In the genomic region with DNA sequence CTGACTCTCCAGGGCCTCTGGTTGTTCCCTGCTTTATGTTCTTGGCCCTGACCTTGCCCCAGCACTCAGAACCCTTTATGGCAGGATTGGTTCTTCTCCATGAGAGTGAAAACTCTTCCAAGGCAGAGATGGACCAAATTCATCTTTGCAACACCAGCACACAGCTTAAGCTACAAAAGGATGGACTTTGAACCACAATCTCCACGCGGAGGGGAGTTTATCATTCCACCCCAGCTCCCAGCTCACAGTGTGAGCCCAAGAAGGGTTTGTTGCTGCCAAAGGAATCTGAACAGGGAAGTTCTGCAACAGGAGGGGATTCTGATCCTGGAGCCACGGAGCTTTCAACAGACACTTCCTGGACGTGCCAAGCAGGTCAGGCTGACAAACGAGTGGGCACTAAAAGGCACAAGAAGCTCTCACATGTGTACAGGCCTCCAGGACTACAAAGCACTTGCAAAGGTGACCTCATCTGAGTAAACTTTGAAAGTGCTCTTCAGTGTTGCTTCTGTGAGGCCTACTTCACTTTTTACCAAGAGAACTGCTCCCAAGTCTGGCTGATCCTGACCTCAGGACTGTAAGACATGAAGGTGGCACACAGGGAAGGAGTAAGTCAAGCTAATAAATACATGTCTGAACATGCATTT, we compare ENCODE assay signal across 1 cellular context.
A peak's percentile ranks its signal among the peaks of the same experiment; 100 is the strongest.
TF ChIP-seq lines count a peak whose summit lies in the region.

No MANE protein-coding gene starts in this region.

TF ChIP-seq in HepG2, 621 proteins besides CTCF, POLR2A, EP300 and RAD21 (continued from another document and continues in another):
- TF ChIP-seq ZNF639 (CRISPR knock-in tag; conservative IDR thresholded peaks at IDR 0.05): no peak
- TF ChIP-seq NFATC3 (CRISPR knock-in tag; IDR thresholded peaks at IDR 0.05): no peak
- peak; percentile 58; the same call in 1 of the 2 replicates for TF ChIP-seq FOSL1 (CRISPR knock-in tag; IDR thresholded peaks at IDR 0.05; ENCODE audit: borderline replicate concordance)
- TF ChIP-seq SOX6 (IDR thresholded peaks at IDR 0.05): no peak
- TF ChIP-seq SOX6 (CRISPR knock-in tag; IDR thresholded peaks at IDR 0.05): peak; percentile 92
- TF ChIP-seq AHR (CRISPR knock-in tag; IDR thresholded peaks at IDR 0.05): peak; percentile 88; the same call in 1 of the 2 replicates
- TF ChIP-seq, protein P1, sequence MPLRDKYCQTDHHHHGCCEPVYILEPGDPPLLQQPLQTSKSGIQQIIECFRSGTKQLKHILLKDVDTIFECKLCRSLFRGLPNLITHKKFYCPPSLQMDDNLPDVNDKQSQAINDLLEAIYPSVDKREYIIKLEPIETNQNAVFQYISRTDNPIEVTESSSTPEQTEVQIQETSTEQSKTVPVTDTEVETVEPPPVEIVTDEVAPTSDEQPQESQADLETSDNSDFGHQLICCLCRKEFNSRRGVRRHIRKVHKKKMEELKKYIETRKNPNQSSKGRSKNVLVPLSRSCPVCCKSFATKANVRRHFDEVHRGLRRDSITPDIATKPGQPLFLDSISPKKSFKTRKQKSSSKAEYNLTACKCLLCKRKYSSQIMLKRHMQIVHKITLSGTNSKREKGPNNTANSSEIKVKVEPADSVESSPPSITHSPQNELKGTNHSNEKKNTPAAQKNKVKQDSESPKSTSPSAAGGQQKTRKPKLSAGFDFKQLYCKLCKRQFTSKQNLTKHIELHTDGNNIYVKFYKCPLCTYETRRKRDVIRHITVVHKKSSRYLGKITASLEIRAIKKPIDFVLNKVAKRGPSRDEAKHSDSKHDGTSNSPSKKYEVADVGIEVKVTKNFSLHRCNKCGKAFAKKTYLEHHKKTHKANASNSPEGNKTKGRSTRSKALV (CRISPR knock-in tag; IDR thresholded peaks at IDR 0.05): no peak
- TF ChIP-seq PHB2 (IDR thresholded peaks at IDR 0.05; ENCODE audit: partially characterized antibody): no peak
- no peak for TF ChIP-seq TEAD3 (CRISPR knock-in tag; optimal IDR thresholded peaks at IDR 0.05; ENCODE audit: borderline replicate concordance)
- TF ChIP-seq PAXIP1 (CRISPR knock-in tag; conservative IDR thresholded peaks at IDR 0.05): peak; percentile 97
- no peak for TF ChIP-seq ZNF747 (CRISPR knock-in tag; IDR thresholded peaks at IDR 0.05; ENCODE audit: borderline replicate concordance)
- TF ChIP-seq ZNF850 (CRISPR knock-in tag; conservative IDR thresholded peaks at IDR 0.05): no peak
- peak; percentile 72 for TF ChIP-seq PHF8 (CRISPR knock-in tag; IDR thresholded peaks at IDR 0.05)
- no peak for TF ChIP-seq ZNF576 (CRISPR knock-in tag; IDR thresholded peaks at IDR 0.05)
- peak; percentile 79; the same call in 1 of the 2 replicates for TF ChIP-seq PHF21A (CRISPR knock-in tag; IDR thresholded peaks at IDR 0.05)
- TF ChIP-seq RBM22 (optimal IDR thresholded peaks at IDR 0.05; ENCODE audit: low read length): peak; percentile 87
- TF ChIP-seq, protein P2, sequence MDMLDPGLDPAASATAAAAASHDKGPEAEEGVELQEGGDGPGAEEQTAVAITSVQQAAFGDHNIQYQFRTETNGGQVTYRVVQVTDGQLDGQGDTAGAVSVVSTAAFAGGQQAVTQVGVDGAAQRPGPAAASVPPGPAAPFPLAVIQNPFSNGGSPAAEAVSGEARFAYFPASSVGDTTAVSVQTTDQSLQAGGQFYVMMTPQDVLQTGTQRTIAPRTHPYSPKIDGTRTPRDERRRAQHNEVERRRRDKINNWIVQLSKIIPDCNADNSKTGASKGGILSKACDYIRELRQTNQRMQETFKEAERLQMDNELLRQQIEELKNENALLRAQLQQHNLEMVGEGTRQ (IDR thresholded peaks at IDR 0.05; ENCODE audit: low read depth, low read length): no peak
- TF ChIP-seq, protein P2 (CRISPR knock-in tag; IDR thresholded peaks at IDR 0.05; ENCODE audit: borderline replicate concordance): no peak
- no peak for TF ChIP-seq TCF12 (IDR thresholded peaks at IDR 0.05)
- TF ChIP-seq TCF12 (CRISPR knock-in tag; IDR thresholded peaks at IDR 0.05): no peak
- no peak; the same call in 1 of the 2 replicates for TF ChIP-seq TCF7L2 (IDR thresholded peaks at IDR 0.05; ENCODE audit: low read depth, low read length)
- TF ChIP-seq, protein P3, sequence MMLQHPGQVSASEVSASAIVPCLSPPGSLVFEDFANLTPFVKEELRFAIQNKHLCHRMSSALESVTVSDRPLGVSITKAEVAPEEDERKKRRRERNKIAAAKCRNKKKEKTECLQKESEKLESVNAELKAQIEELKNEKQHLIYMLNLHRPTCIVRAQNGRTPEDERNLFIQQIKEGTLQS (CRISPR knock-in tag; IDR thresholded peaks at IDR 0.05): peak; percentile 99
- 0 out of 2 replicates have a peak, but pooled peaks have one; percentile 67 for TF ChIP-seq ZNF354B (CRISPR knock-in tag; IDR thresholded peaks at IDR 0.05)
- TF ChIP-seq PTBP1 (IDR thresholded peaks at IDR 0.05; ENCODE audit: low read depth, low read length, poor library complexity, severe bottlenecking): no peak
- TF ChIP-seq CENPX (CRISPR knock-in tag; IDR thresholded peaks at IDR 0.05): no peak
- TF ChIP-seq ZNF772 (CRISPR knock-in tag; IDR thresholded peaks at IDR 0.05): no peak
- TF ChIP-seq ZNF234 (CRISPR knock-in tag; conservative IDR thresholded peaks at IDR 0.05): no peak
- TF ChIP-seq CEBPZ (IDR thresholded peaks at IDR 0.05; ENCODE audit: low read length): no peak
- no peak; the same call in none of the 2 replicates for TF ChIP-seq RCOR2 (CRISPR knock-in tag; IDR thresholded peaks at IDR 0.05)
- no peak for TF ChIP-seq ZNF891 (CRISPR knock-in tag; IDR thresholded peaks at IDR 0.05)
- peak; percentile 34 for TF ChIP-seq STAG1 (CRISPR knock-in tag; IDR thresholded peaks at IDR 0.05)
- peak; percentile 68; the same call in 1 of the 2 replicates for TF ChIP-seq ZNF614 (CRISPR knock-in tag; IDR thresholded peaks at IDR 0.05; ENCODE audit: borderline replicate concordance)
- no peak for TF ChIP-seq NR0B2 (CRISPR knock-in tag; IDR thresholded peaks at IDR 0.05)
- no peak for TF ChIP-seq ZFP90 (CRISPR knock-in tag; IDR thresholded peaks at IDR 0.05; ENCODE audit: borderline replicate concordance)
- TF ChIP-seq NFIC (IDR thresholded peaks at IDR 0.05; ENCODE audit: low read length): no peak; the same call in 1 of the 2 replicates
- peak; percentile 92 for TF ChIP-seq ZBTB7B (CRISPR knock-in tag; IDR thresholded peaks at IDR 0.05)
- no peak for TF ChIP-seq ZNF17 (CRISPR knock-in tag; IDR thresholded peaks at IDR 0.05)
- TF ChIP-seq, protein P4, sequence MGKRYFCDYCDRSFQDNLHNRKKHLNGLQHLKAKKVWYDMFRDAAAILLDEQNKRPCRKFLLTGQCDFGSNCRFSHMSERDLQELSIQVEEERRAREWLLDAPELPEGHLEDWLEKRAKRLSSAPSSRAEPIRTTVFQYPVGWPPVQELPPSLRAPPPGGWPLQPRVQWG (CRISPR knock-in tag; IDR thresholded peaks at IDR 0.05; ENCODE audit: borderline replicate concordance, low read depth): no peak
- TF ChIP-seq, protein P5, sequence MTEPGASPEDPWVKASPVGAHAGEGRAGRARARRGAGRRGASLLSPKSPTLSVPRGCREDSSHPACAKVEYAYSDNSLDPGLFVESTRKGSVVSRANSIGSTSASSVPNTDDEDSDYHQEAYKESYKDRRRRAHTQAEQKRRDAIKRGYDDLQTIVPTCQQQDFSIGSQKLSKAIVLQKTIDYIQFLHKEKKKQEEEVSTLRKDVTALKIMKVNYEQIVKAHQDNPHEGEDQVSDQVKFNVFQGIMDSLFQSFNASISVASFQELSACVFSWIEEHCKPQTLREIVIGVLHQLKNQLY (CRISPR knock-in tag; IDR thresholded peaks at IDR 0.05): no peak
- TF ChIP-seq, protein P6, sequence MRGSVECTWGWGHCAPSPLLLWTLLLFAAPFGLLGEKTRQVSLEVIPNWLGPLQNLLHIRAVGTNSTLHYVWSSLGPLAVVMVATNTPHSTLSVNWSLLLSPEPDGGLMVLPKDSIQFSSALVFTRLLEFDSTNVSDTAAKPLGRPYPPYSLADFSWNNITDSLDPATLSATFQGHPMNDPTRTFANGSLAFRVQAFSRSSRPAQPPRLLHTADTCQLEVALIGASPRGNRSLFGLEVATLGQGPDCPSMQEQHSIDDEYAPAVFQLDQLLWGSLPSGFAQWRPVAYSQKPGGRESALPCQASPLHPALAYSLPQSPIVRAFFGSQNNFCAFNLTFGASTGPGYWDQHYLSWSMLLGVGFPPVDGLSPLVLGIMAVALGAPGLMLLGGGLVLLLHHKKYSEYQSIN (CRISPR knock-in tag; IDR thresholded peaks at IDR 0.05; ENCODE audit: borderline replicate concordance): no peak
- no peak for TF ChIP-seq ZNF776 (CRISPR knock-in tag; IDR thresholded peaks at IDR 0.05)
- no peak for TF ChIP-seq NFE2L2 (IDR thresholded peaks at IDR 0.05; ENCODE audit: low read length)
- TF ChIP-seq, protein P7, sequence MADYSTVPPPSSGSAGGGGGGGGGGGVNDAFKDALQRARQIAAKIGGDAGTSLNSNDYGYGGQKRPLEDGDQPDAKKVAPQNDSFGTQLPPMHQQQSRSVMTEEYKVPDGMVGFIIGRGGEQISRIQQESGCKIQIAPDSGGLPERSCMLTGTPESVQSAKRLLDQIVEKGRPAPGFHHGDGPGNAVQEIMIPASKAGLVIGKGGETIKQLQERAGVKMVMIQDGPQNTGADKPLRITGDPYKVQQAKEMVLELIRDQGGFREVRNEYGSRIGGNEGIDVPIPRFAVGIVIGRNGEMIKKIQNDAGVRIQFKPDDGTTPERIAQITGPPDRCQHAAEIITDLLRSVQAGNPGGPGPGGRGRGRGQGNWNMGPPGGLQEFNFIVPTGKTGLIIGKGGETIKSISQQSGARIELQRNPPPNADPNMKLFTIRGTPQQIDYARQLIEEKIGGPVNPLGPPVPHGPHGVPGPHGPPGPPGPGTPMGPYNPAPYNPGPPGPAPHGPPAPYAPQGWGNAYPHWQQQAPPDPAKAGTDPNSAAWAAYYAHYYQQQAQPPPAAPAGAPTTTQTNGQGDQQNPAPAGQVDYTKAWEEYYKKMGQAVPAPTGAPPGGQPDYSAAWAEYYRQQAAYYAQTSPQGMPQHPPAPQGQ (CRISPR knock-in tag; IDR thresholded peaks at IDR 0.05; ENCODE audit: borderline replicate concordance): no peak
- TF ChIP-seq KDM4B (CRISPR knock-in tag; IDR thresholded peaks at IDR 0.05): peak; percentile 87
